ENCODE assay signal across 16 cellular contexts in the genomic region with DNA sequence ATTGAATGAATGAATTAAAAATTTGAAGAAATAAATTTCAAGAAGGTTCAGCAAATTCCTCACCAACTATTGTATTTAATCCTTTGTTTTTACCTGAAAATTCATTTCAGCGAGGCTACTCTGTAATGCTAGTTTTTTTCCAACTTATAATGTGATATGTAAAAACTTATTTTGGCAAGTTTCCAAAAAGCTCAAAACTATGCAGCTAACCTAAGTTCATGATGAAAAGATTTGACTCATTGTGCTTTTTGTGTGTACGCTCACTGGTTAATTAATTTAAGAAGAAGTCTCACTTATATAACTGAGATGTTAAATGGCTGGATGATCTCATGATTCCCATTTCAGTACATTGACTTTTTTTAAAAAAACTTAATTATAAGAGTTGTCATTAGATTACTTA.
DNase-seq lines count a peak whose midpoint lies in the region; ATAC-seq and TF ChIP-seq lines count a peak whose summit lies in the region.
"Had no signal": no experiment of that assay in that cellular context is flagged by ENCODE, and none has a peak within 500 bp of the region (broad histone marks: within the 10 kb centered on the region; RNA-seq: fewer than 3 reads in every experiment).

No MANE protein-coding gene starts in this region.

- ATAC-seq in stimulated activated memory B cell treated with anti-CD40 and anti-IgM and Interleukin-4, amounts not matched to agents 10 μg/mL and 1 μg/mL and 100 μg/mL, for 72 hours, result no peak
- ATAC-seq in HG02852 (IDR thresholded peaks at IDR 0.05; ENCODE audit: unreplicated experiment), result no peak

- no peak overlapping the region for H3K27ac Mint-ChIP-seq in stimulated activated memory B cell treated with anti-CD40 and anti-IgM and Interleukin-4, amounts not matched to agents 10 μg/mL and 1 μg/mL and 100 μg/mL, for 72 hours
- H3K27ac Mint-ChIP-seq: CD4-positive, CD25-positive, alpha-beta regulatory T cell; CD8-positive, alpha-beta memory T cell; H9 had no signal

- no peak for TF ChIP-seq RAD21 in Ishikawa (IDR thresholded peaks at IDR 0.05; ENCODE audit: low read depth)

- H3K9me3 Mint-ChIP-seq in stimulated activated memory B cell treated with anti-CD40 and anti-IgM and Interleukin-4, amounts not matched to agents 10 μg/mL and 1 μg/mL and 100 μg/mL, for 72 hours, result peaks cover 11% of the 10 kb centered on the region
- H3K9me3 Mint-ChIP-seq: CD8-positive, alpha-beta memory T cell had no signal

- peaks cover 6% of the 10 kb centered on the region for H3K36me3 Mint-ChIP-seq in stimulated activated memory B cell treated with anti-CD40 and anti-IgM and Interleukin-4, amounts not matched to agents 10 μg/mL and 1 μg/mL and 100 μg/mL, for 72 hours
- H3K36me3 Mint-ChIP-seq: CD4-positive, CD25-positive, alpha-beta regulatory T cell had no signal

- H3K27me3 Mint-ChIP-seq in stimulated activated memory B cell treated with anti-CD40 and anti-IgM and Interleukin-4, amounts not matched to agents 10 μg/mL and 1 μg/mL and 100 μg/mL, for 72 hours, result no peaks in the 10 kb centered on the region
- H3K27me3 Mint-ChIP-seq: CD4-positive, CD25-positive, alpha-beta regulatory T cell had no signal

- peak; percentile 53 for DNase-seq in choroid plexus epithelial cell (ENCODE audit: low read depth)
- DNase-seq in fibroblast of the aortic adventitia (ENCODE audit: low read depth), result peak; percentile 5
- DNase-seq in kidney tubule cell (ENCODE audit: low spot score), result peak; percentile 23
- no peak for DNase-seq in germinal center (ENCODE audit: low spot score)
- DNase-seq in activated CD4-positive, alpha-beta T cell treated with anti-CD3 and anti-CD28 coated beads, Interleukin-2, amount 50 U/mL, for 1 hour, result no peak
- DNase-seq: ACHN; BE2C; C1 segment of cervical spinal cord; CD4-positive, CD25-positive, alpha-beta regulatory T cell; CD8-positive, alpha-beta memory T cell; COR-L47; H9; IMR-90 had no signal

- H3K4me3 Mint-ChIP-seq in stimulated activated memory B cell treated with anti-CD40 and anti-IgM and Interleukin-4, amounts not matched to agents 10 μg/mL and 1 μg/mL and 100 μg/mL, for 72 hours, result no peak overlapping the region
- H3K4me3 Mint-ChIP-seq: CD4-positive, CD25-positive, alpha-beta regulatory T cell; CD8-positive, alpha-beta memory T cell; H9 had no signal

- H3K4me1 Mint-ChIP-seq in stimulated activated memory B cell treated with anti-CD40 and anti-IgM and Interleukin-4, amounts not matched to agents 10 μg/mL and 1 μg/mL and 100 μg/mL, for 72 hours, result peaks cover 10% of the 10 kb centered on the region

- TF ChIP-seq EP300 in Ishikawa (IDR thresholded peaks at IDR 0.05; ENCODE audit: borderline replicate concordance), result no peak

- H3K4me3 ChIP-seq in choroid plexus epithelial cell (ENCODE audit: low read depth, low read length) (no peak overlapping the region), fibroblast of the aortic adventitia (ENCODE audit: low read depth, low read length) (no peak overlapping the region)

- no peak for TF ChIP-seq CTCF in choroid plexus epithelial cell (conservative IDR thresholded peaks at IDR 0.05; ENCODE audit: low read depth, low read length)
- no peak for TF ChIP-seq CTCF in fibroblast of the aortic adventitia (IDR thresholded peaks at IDR 0.05; ENCODE audit: insufficient read depth, low read length)

TF ChIP-seq in Ishikawa, 13 proteins besides CTCF, POLR2A, EP300 and RAD21:
- 0 out of 2 replicates have a peak, but pooled peaks have one; percentile 16 for TF ChIP-seq NFIC (IDR thresholded peaks at IDR 0.05)
- TF ChIP-seq MAX (IDR thresholded peaks at IDR 0.05), result no peak

Comparison
In these comparisons a context has a peak if more than half of its experiments do, and no peak if none do; other contexts are left out.
1. DNase-seq: peak in choroid plexus epithelial cell (single experiment), fibroblast of the aortic adventitia (single experiment) and kidney tubule cell (single experiment); none in germinal center (single experiment) and activated CD4-positive, alpha-beta T cell treated with anti-CD3 and anti-CD28 coated beads, Interleukin-2, amount 50 U/mL, for 1 hour (single experiment).